8 cellular contexts compared by ENCODE assay signal in genomic region chr6:57172136-57173055, GRCh38. TPM values are rescaled to one million over a fixed set of nuclear protein-coding genes. Genes with fewer than 3 reads are reported as not detected.
DNase-seq lines count a peak whose midpoint lies in the region; ATAC-seq lines count a peak whose summit lies in the region.

Gene BAG2, plus strand, starts transcription at chr6:57172326. Its CDS starts 372 bp downstream, at chr6:57172698.

- peak; percentile 75 to 91 (median 86) for DNase-seq in CD8-positive, alpha-beta memory T cell
- DNase-seq in NK-92 (lab: John Stamatoyannopoulos, UW; ENCODE audit: unreplicated experiment) (peak; percentile 22), memory B cell (ENCODE audit: low spot score in 2 of 2) (peak; percentile 87)
- peak; percentile 95 for DNase-seq in activated CD8-positive, alpha-beta memory T cell treated with anti-CD3 and anti-CD28 coated beads for 24 hours
- DNase-seq in effector memory CD4-positive, alpha-beta T cell: peak; percentile 59 to 73 (median 72)
- peak; percentile 83 for DNase-seq in stimulated activated CD8-positive, alpha-beta memory T cell treated with anti-CD3 and anti-CD28 coated beads, Interleukin-12 subunit alpha, Interleukin-12 subunit beta, amount 100 ng/mL, for 1 hour (ENCODE audit: low read depth)

- peak within 1 kb of the TSS; percentile 83 to 98 (median 94) for H3K27ac Mint-ChIP-seq in CD8-positive, alpha-beta memory T cell
- peak within 1 kb of the TSS; percentile 97 for H3K27ac Mint-ChIP-seq in memory B cell

- peak; percentile 88 for ATAC-seq in GM19438 (IDR thresholded peaks at IDR 0.05; ENCODE audit: low read depth, unreplicated experiment)
- ATAC-seq in HG03571 (IDR thresholded peaks at IDR 0.05; ENCODE audit: unreplicated experiment): peak; percentile 92
- ATAC-seq in memory B cell (ENCODE audit: low read depth): peak; percentile 84

- no peaks in the 10 kb centered on the region for H3K27me3 Mint-ChIP-seq in CD8-positive, alpha-beta memory T cell
- no peaks in the 10 kb centered on the region for H3K27me3 Mint-ChIP-seq in memory B cell

- H3K4me3 Mint-ChIP-seq in CD8-positive, alpha-beta memory T cell: peak within 1 kb of the TSS; percentile 87 to 93 (median 89)
- peak within 1 kb of the TSS; percentile 93 for H3K4me3 Mint-ChIP-seq in memory B cell

- H3K9me3 Mint-ChIP-seq in CD8-positive, alpha-beta memory T cell: no peaks in the 10 kb centered on the region
- H3K9me3 Mint-ChIP-seq in memory B cell: no peaks in the 10 kb centered on the region

- H3K4me1 ChIP-seq in CD8-positive, alpha-beta memory T cell (ENCODE audit: insufficient read depth, low read length): peaks cover 15% of the 10 kb centered on the region
- H3K4me1 ChIP-seq in effector memory CD4-positive, alpha-beta T cell (ENCODE audit: control insufficient read depth, insufficient read depth, low read length, poor library complexity, severe bottlenecking): peaks cover 5% of the 10 kb centered on the region

- H3K4me3 ChIP-seq in CD8-positive, alpha-beta memory T cell (ENCODE audit: low read length): peak within 1 kb of the TSS; percentile 89
- peak within 1 kb of the TSS; percentile 64 for H3K4me3 ChIP-seq in effector memory CD4-positive, alpha-beta T cell (ENCODE audit: insufficient read depth, low read depth, low read length, poor library complexity, severe bottlenecking)

- H3K36me3 ChIP-seq in CD8-positive, alpha-beta memory T cell (ENCODE audit: insufficient read depth, low read length): no peaks in the 10 kb centered on the region
- no peaks in the 10 kb centered on the region for H3K36me3 ChIP-seq in effector memory CD4-positive, alpha-beta T cell (ENCODE audit: control insufficient read depth, insufficient read depth, low read length)

- H3K9me3 ChIP-seq in CD8-positive, alpha-beta memory T cell (ENCODE audit: low read length): no peaks in the 10 kb centered on the region
- H3K9me3 ChIP-seq in effector memory CD4-positive, alpha-beta T cell (ENCODE audit: control insufficient read depth, low read length): no peaks in the 10 kb centered on the region

- peak within 1 kb of the TSS; percentile 88 for H3K27ac ChIP-seq in CD8-positive, alpha-beta memory T cell (ENCODE audit: low read depth, low read length)
- peak within 1 kb of the TSS; percentile 72 for H3K27ac ChIP-seq in effector memory CD4-positive, alpha-beta T cell (ENCODE audit: insufficient read depth, low read length, poor library complexity, severe bottlenecking)

- CTCF ChIA-PET in CD8-positive, alpha-beta memory T cell (lab: Charles Lee): interaction anchor here (1.2 to 1.7 kb wide), 2 partner anchors 10 to 12 kb away, joined by 3 to 4 read pairs; no protein-coding TSS in a partner anchor

- peaks cover 0 to 10% (median 2%) of the 10 kb centered on the region in 3 donors for H3K36me3 Mint-ChIP-seq in CD8-positive, alpha-beta memory T cell
- H3K36me3 Mint-ChIP-seq in memory B cell: peaks cover 2% of the 10 kb centered on the region

- POLR2A ChIA-PET in CD8-positive, alpha-beta memory T cell (lab: Charles Lee): interaction anchor here (0.7 to 1.5 kb wide), 5 partner anchors 9 to 126 kb away, joined by 3 to 7 read pairs (median 3); partner anchors contain the start of genes KIAA1586 and RAB23

- no peaks in the 10 kb centered on the region for H3K27me3 ChIP-seq in CD8-positive, alpha-beta memory T cell (ENCODE audit: insufficient read depth, low read length, poor library complexity, severe bottlenecking)
- H3K27me3 ChIP-seq in effector memory CD4-positive, alpha-beta T cell (replicated peaks; ENCODE audit: control insufficient read depth, insufficient read depth, low read length, poor library complexity, severe bottlenecking): no peaks in the 10 kb centered on the region

- H3K4me1 Mint-ChIP-seq in CD8-positive, alpha-beta memory T cell: peaks cover 28 to 49% (median 47%) of the 10 kb centered on the region in 3 donors
- H3K4me1 Mint-ChIP-seq in memory B cell: peaks cover 23% of the 10 kb centered on the region

RNA-seq across cellular contexts. Expression of gene BAG2, which starts in this region (rescaled TPM):
- total RNA-seq in CD8-positive, alpha-beta memory T cell: 10 to 100 TPM; 10.2 to 10.4 TPM
- 2.3 TPM for polyA plus RNA-seq in CD8-positive, alpha-beta memory T cell

Comparison
In these comparisons a context has a peak if more than half of its experiments do, and no peak if none do; other contexts are left out.
1. Peak in every context shown above with its lines: DNase-seq, ATAC-seq, H3K4me3 ChIP-seq and H3K27ac ChIP-seq.
2. DNase-seq: peak in every context shown above with its lines; median percentile 95 in activated CD8-positive, alpha-beta memory T cell treated with anti-CD3 and anti-CD28 coated beads for 24 hours; 87 in memory B cell; 86 in CD8-positive, alpha-beta memory T cell; 83 in stimulated activated CD8-positive, alpha-beta memory T cell treated with anti-CD3 and anti-CD28 coated beads, Interleukin-12 subunit alpha, Interleukin-12 subunit beta, amount 100 ng/mL, for 1 hour; 72 in effector memory CD4-positive, alpha-beta T cell; 22 in NK-92.